In the genomic region with DNA sequence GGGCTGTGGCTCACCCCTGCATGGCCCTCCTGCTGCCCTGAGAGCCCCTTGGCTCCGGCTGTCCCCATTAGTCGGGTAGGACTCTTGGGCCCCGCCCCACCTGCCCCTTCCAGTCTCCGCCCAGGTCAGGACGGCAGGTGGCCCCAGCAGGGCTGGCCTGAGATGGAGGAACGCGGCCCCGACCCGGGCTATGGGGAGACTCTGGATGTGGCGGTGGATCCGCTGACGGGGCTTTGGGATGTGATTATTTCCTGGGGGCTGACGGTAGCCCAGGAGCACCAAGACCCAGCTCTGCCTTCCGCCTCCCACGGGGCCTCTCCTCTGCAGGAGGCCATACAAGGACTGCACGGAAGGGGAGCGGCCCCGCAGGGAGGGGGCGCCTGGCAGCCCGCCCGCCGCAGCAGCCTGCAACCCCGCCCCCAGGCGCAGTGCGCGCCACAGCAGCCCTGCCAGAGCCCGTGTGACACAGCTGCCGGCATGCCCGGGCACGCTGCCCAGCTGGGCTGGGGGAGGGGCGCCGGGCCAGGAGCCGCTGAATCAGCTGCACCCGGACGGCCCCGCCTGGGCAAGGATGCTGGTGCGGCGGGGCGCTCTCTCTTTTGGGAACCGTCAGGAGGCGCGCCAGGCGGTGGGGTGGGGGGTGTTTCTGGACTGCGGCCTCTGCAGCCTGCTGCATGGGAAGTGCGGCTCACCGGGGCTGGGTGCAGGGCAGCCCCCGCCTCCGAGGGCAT, we compare ENCODE assay signal across 8 cellular contexts. TPM values are rescaled to one million over a fixed set of nuclear protein-coding genes. Genes with fewer than 3 reads are reported as not detected.
DNase-seq lines count a peak whose midpoint lies in the region; TF ChIP-seq lines count a peak whose summit lies in the region.

No MANE protein-coding gene starts in this region.

- peak; percentile 93 for DNase-seq in EL
- DNase-seq in H4 (ENCODE audit: low spot score): peak; percentile 84
- peak; percentile 93 for DNase-seq in LHCN-M2 (ENCODE audit: low read depth)
- peak; percentile 95 for DNase-seq in RWPE1 (ENCODE audit: low spot score)
- peak; percentile 80 for DNase-seq in activated T-helper 9 cell treated with anti-CD3 and anti-CD28 coated beads, Interleukin-2, amount 50 U/mL, for 16 hours (ENCODE audit: low read depth)
- peak; percentile 86 for DNase-seq in fibroblast of the aortic adventitia (ENCODE audit: low read depth)
- peak; percentile 88 for DNase-seq in neural progenitor cell (ENCODE audit: low spot score)

- TF ChIP-seq CTCF in RWPE1 (conservative IDR thresholded peaks at IDR 0.05; ENCODE audit: low read depth) (no peak; the same call in 1 of the 2 replicates), fibroblast of the aortic adventitia (IDR thresholded peaks at IDR 0.05; ENCODE audit: insufficient read depth, low read length) (peak; percentile 20), neural progenitor cell (IDR thresholded peaks at IDR 0.05) (no peak)

- peaks cover 30% of the 10 kb centered on the region for H3K4me1 Mint-ChIP-seq in neural progenitor cell

- no peaks in the 10 kb centered on the region for H3K9me3 Mint-ChIP-seq in neural progenitor cell

- H3K9ac ChIP-seq in neural progenitor cell (no peak overlapping the region), stomach smooth muscle (ENCODE audit: low read length in 2 of 2) (peak overlapping the region; percentile 60 to 79)

- peaks cover 9% of the 10 kb centered on the region for H3K27me3 Mint-ChIP-seq in neural progenitor cell (ENCODE audit: insufficient read depth, low read depth)

- H3K9me3 ChIP-seq in neural progenitor cell (ENCODE audit: low read depth) (no peaks in the 10 kb centered on the region), stomach smooth muscle (ENCODE audit: control insufficient read depth in 2 of 2, low read length in 2 of 2) (no peaks in the 10 kb centered on the region)

- no peak overlapping the region for H3K27ac Mint-ChIP-seq in neural progenitor cell

- no peaks in the 10 kb centered on the region for H3K79me2 ChIP-seq in neural progenitor cell (ENCODE audit: low read depth)

- H3K4me3 ChIP-seq in fibroblast of the aortic adventitia (ENCODE audit: low read depth, low read length) (peak overlapping the region; percentile 26), neural progenitor cell (peak overlapping the region; percentile 40), stomach smooth muscle (ENCODE audit: low read length in 2 of 2) (peak overlapping the region; percentile 61 to 72)

- POLR2A ChIA-PET in RWPE1 (lab: Yijun Ruan, JAX; ENCODE audit: low non-redundant PET): interaction anchor here (0.6 to 2.0 kb wide), 4 partner anchors 8 to 52 kb away, joined by 3 to 12 read pairs (median 4); a partner anchor contains a TSS

- no peaks in the 10 kb centered on the region for H3K36me3 Mint-ChIP-seq in neural progenitor cell

- H3K27ac ChIP-seq in RWPE1 (peak overlapping the region; percentile 97), neural progenitor cell (no peak overlapping the region), stomach smooth muscle (ENCODE audit: low read length) (peak overlapping the region; percentile 90)

- H3K36me3 ChIP-seq in neural progenitor cell: no peaks in the 10 kb centered on the region
- H3K36me3 ChIP-seq in stomach smooth muscle (ENCODE audit: control insufficient read depth in 2 of 2, insufficient read depth in 2 of 2, low read length in 2 of 2): peaks cover 0 to 2% of the 10 kb centered on the region in 2 donors

- peak overlapping the region; percentile 52 for H2AFZ ChIP-seq in neural progenitor cell (replicated peaks)

- peak overlapping the region; percentile 27 for H3K4me3 Mint-ChIP-seq in neural progenitor cell

- H3K4me1 ChIP-seq in neural progenitor cell (peaks cover 36% of the 10 kb centered on the region), stomach smooth muscle (ENCODE audit: control insufficient read depth, insufficient read depth, low read length) (peaks cover 46% of the 10 kb centered on the region)

- H4K20me1 ChIP-seq in neural progenitor cell (ENCODE audit: low read depth): no peaks in the 10 kb centered on the region

- CTCF ChIA-PET in RWPE1 (lab: Yijun Ruan, JAX): interaction anchor here (0.6 to 1.4 kb wide), 9 partner anchors 8 to 839 kb away, joined by 3 to 7 read pairs (median 4); no protein-coding TSS in a partner anchor

- H3K27me3 ChIP-seq in neural progenitor cell (no peaks in the 10 kb centered on the region), stomach smooth muscle (ENCODE audit: control insufficient read depth in 1 of 2, insufficient read depth in 2 of 2, low read length in 2 of 2) (no peaks in the 10 kb centered on the region)

- peak overlapping the region; percentile 71 for H3K4me2 ChIP-seq in neural progenitor cell

- H3F3A ChIP-seq in neural progenitor cell (ENCODE audit: low read depth): peaks cover 42% of the 10 kb centered on the region

RNA-seq across cellular contexts. Expression of a gene that starts 9.2 kb away (rescaled TPM):
- total RNA-seq in H4 (2014; rRNA removed; shearing (Covaris generic)): 12.5 and 20.3 TPM in 2 replicates
- total RNA-seq in LHCN-M2 (2014; rRNA removed): 54.7 TPM in 2 replicates
- 32.3 TPM for polyA plus RNA-seq in LHCN-M2 (2012)
- 46.1 and 87.9 TPM in 2 replicates for total RNA-seq in fibroblast of the aortic adventitia (ENCODE audit: low replicate concordance)
- total RNA-seq in neural progenitor cell (ENCODE audit: low replicate concordance): 16.3 and 46.2 TPM in 2 replicates

RNA-seq across cellular contexts. Expression of a gene that starts 14.4 kb away (rescaled TPM):
- 5.6 and 6.0 TPM in 2 replicates for total RNA-seq in H4 (2014; rRNA removed; shearing (Covaris generic))
- total RNA-seq in LHCN-M2 (2014; rRNA removed) (29.0 and 34.4 TPM in 2 replicates), fibroblast of the aortic adventitia (ENCODE audit: low replicate concordance) (17.4 and 27.1 TPM in 2 replicates), neural progenitor cell (ENCODE audit: low replicate concordance) (4.5 and 9.1 TPM in 2 replicates)
- 12.0 TPM for polyA plus RNA-seq in LHCN-M2 (2012)
